Comparison of ENCODE assay signal across 8 cellular contexts in genomic region chr3:15512173-15512572, GRCh38. TPM values are rescaled to one million over a fixed set of nuclear protein-coding genes. Genes with fewer than 3 reads are reported as not detected.
DNase-seq lines count a peak whose midpoint lies in the region; ATAC-seq and TF ChIP-seq lines count a peak whose summit lies in the region.

No MANE protein-coding gene starts in this region.

- ATAC-seq in HG03139 (IDR thresholded peaks at IDR 0.05; ENCODE audit: unreplicated experiment) (no peak), HG02623 (IDR thresholded peaks at IDR 0.05; ENCODE audit: unreplicated experiment) (no peak)

- H2AFZ ChIP-seq in parathyroid adenoma = peak overlapping the region; percentile 45

- no peaks in the 10 kb centered on the region for H3K79me2 ChIP-seq in parathyroid adenoma

- no peak overlapping the region for H3K9ac ChIP-seq in parathyroid adenoma

- H3K27me3 ChIP-seq in parathyroid adenoma (ENCODE audit: control insufficient read depth, insufficient read depth, low read length) = no peaks in the 10 kb centered on the region

- H3K4me1 ChIP-seq in parathyroid adenoma = peaks cover 3% of the 10 kb centered on the region

- TF ChIP-seq CTCF in fibroblast of villous mesenchyme (IDR thresholded peaks at IDR 0.05; ENCODE audit: insufficient read depth, low read depth, low read length) = no peak
- no peak for TF ChIP-seq CTCF in parathyroid adenoma (IDR thresholded peaks at IDR 0.05)

- H3K27ac ChIP-seq in parathyroid adenoma = no peak overlapping the region

- H3K4me3 ChIP-seq in fibroblast of villous mesenchyme (ENCODE audit: low read depth, low read length) (no peak overlapping the region), parathyroid adenoma (ENCODE audit: low read depth, low read length) (no peak overlapping the region)

- H3K9me3 ChIP-seq in parathyroid adenoma (ENCODE audit: control insufficient read depth, low read length) = no peaks in the 10 kb centered on the region

- H3K4me2 ChIP-seq in parathyroid adenoma (ENCODE audit: low read length) = no peak overlapping the region

- DNase-seq in EH (ENCODE audit: low read depth) (peak; percentile 19), NCI-H2171 (lab: John Stamatoyannopoulos, UW) (peak; percentile 35), fibroblast of villous mesenchyme (ENCODE audit: low read depth) (peak; percentile 6), KBM-7 (no peak), NOMO-1 treated with DMSO at 0.1 percent for 48 hours (lab: John Stamatoyannopoulos, UW; ENCODE audit: unreplicated experiment) (no peak)

- H3K36me3 ChIP-seq in parathyroid adenoma (ENCODE audit: control insufficient read depth, insufficient read depth, low read length) = no peaks in the 10 kb centered on the region

- in situ Hi-C loops in KBM-7 (cut with MboI; ENCODE audit: low pct_unique_long_range_greater_than_20kb, low sequenced_read_pairs) = no loop called here

RNA-seq across cellular contexts. Expression of gene COLQ, which starts 9.3 kb away (rescaled TPM):
- total RNA-seq in fibroblast of villous mesenchyme = 0.43 and 0.64 TPM in 2 replicates

Comparison
In these comparisons a context has a peak if more than half of its experiments do, and no peak if none do; other contexts are left out.
1. DNase-seq: peak in EH (single experiment), NCI-H2171 (single experiment) and fibroblast of villous mesenchyme (single experiment); none in KBM-7 (single experiment) and NOMO-1 treated with DMSO at 0.1 percent for 48 hours (single experiment).